Comparison of ENCODE assay signal across 8 cellular contexts in the genomic region with DNA sequence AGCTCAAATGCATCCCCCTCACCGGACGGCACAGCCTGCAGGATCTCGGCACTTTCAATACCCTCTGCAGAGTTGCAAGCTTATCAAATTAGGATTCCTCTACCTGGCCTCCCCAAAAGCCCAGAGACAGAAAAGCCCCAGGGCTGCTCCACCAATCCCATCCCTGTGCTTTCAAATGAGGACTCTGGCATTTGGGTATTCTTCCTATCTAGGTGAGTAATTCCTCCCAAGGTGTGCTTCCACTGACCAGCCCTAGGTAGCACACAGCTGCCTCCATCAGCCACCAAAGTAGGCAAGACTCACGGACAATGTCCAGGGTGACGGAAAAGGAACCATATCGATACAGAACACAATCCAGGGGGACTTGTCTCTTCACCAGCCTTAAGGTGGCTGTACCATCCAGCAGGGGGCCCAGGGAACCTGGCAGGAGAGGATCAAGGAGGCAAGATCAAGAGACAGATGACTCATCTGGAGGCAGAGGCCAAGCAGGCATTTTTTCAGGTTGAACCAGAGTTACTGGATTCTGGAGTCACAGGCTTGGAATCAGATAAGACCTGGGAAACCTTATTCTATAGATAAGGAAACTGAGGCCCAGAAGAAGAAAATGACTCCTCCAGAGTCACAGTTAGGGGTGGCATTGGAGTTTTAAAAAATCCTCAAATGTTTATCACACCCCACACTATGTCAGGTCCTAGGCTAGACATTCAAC. TPM values are rescaled to one million over a fixed set of nuclear protein-coding genes. Genes with fewer than 3 reads are reported as not detected.
DNase-seq lines count a peak whose midpoint lies in the region; ATAC-seq and TF ChIP-seq lines count a peak whose summit lies in the region.

No MANE protein-coding gene starts in this region.

- H3K9me2 ChIP-seq in Loucy (replicated peaks; ENCODE audit: low read depth, low read length), result no peaks in the 10 kb centered on the region

- no peak overlapping the region for H3K4me2 ChIP-seq in Loucy (ENCODE audit: low read depth, low read length, poor library complexity, severe bottlenecking)

- no peaks in the 10 kb centered on the region for H3K27me3 Mint-ChIP-seq in Calu3 (ENCODE audit: unreplicated experiment)

- ATAC-seq in GM18519 (IDR thresholded peaks at IDR 0.05; ENCODE audit: low FRiP score, unreplicated experiment), result no peak

- H3K9me3 ChIP-seq in Loucy (ENCODE audit: insufficient read depth, low read depth, low read length), result no peaks in the 10 kb centered on the region

- H3K27ac Mint-ChIP-seq in Calu3 (ENCODE audit: unreplicated experiment), result peak overlapping the region; percentile 79

- no peaks in the 10 kb centered on the region for H3K27me3 ChIP-seq in Loucy (ENCODE audit: insufficient read depth, low read length, poor library complexity, severe bottlenecking)

- no peaks in the 10 kb centered on the region for H3K9me3 Mint-ChIP-seq in Calu3 (ENCODE audit: low read depth, unreplicated experiment)

- peak; percentile 90 for DNase-seq in Calu3
- peak; percentile 49 for DNase-seq in activated CD8-positive, alpha-beta memory T cell treated with anti-CD3 and anti-CD28 coated beads, Interleukin-2, amount 50 U/mL, for 4 hours
- peak; percentile 75 for DNase-seq in glomerular visceral epithelial cell (ENCODE audit: extremely low spot score)
- DNase-seq in GM19238 (ENCODE audit: insufficient read length, low spot score), result no peak
- no peak for DNase-seq in NCI-H345 (lab: John Stamatoyannopoulos, UW)
- DNase-seq in T1000 (lab: John Stamatoyannopoulos, UW), result no peak

- H4K20me1 ChIP-seq in Loucy (ENCODE audit: insufficient read depth, low read length, poor library complexity, severe bottlenecking), result no peaks in the 10 kb centered on the region

- H3K4me1 Mint-ChIP-seq in Calu3 (ENCODE audit: low read depth, unreplicated experiment), result peaks cover 31% of the 10 kb centered on the region

- no peaks in the 10 kb centered on the region for H3F3A ChIP-seq in Loucy (ENCODE audit: low read depth)

- BruUV-seq in Calu3 (replicated peaks; lab: Mats Ljungman, UMichigan), result no TSS peak

- peaks cover 28% of the 10 kb centered on the region; the same call in 1 of the 2 replicates for H3K36me3 ChIP-seq in Loucy (ENCODE audit: insufficient read depth, low read length)

- TF ChIP-seq CTCF in Calu3 (IDR thresholded peaks at IDR 0.05; ENCODE audit: unreplicated experiment) (peak; percentile 69), Loucy (conservative IDR thresholded peaks at IDR 0.05; ENCODE audit: low read length) (peak; percentile 66)

- H3K9ac ChIP-seq in Loucy (ENCODE audit: low read depth, low read length, poor library complexity, severe bottlenecking), result no peak overlapping the region

- no peaks in the 10 kb centered on the region for H3K4me1 ChIP-seq in Loucy (ENCODE audit: insufficient read depth, low read length, poor library complexity, severe bottlenecking)

- intact Hi-C loops in Calu3 (cut with micrococcal nuclease; ENCODE audit: unreplicated experiment), result no loop called here

- no peak overlapping the region for H3K4me3 ChIP-seq in Loucy (ENCODE audit: low read length, poor library complexity, severe bottlenecking)

- H3K79me2 ChIP-seq in Loucy (ENCODE audit: insufficient read depth, low read length), result no peaks in the 10 kb centered on the region

- H3K36me3 Mint-ChIP-seq in Calu3 (ENCODE audit: insufficient read depth, unreplicated experiment), result peaks cover 19% of the 10 kb centered on the region

- CTCF ChIA-PET in Calu3 (lab: Charles Lee), result interaction anchor here (1.2 to 2.8 kb wide), 4 partner anchors 13 to 133 kb away, joined by 3 to 14 read pairs (median 6); a partner anchor contains a TSS

- H2AFZ ChIP-seq in Loucy (ENCODE audit: low read length), result no peak overlapping the region

- H3K4me3 Mint-ChIP-seq in Calu3 (ENCODE audit: low read depth, unreplicated experiment), result no peak overlapping the region

RNA-seq across cellular contexts. Expression of a gene that starts 9.9 kb away (rescaled TPM):
- 1.6 and 2.1 TPM in 2 replicates for total RNA-seq in Calu3 (2022)

RNA-seq across cellular contexts. Expression of a gene that starts 10.7 kb away (rescaled TPM):
- total RNA-seq in Calu3 (2022), result 68.9 and 76.4 TPM in 2 replicates

RNA-seq across cellular contexts. Expression of a gene that starts 17.9 kb away (rescaled TPM):
- total RNA-seq in Calu3 (2022), result 84.7 and 91.6 TPM in 2 replicates

RNA-seq across cellular contexts. Expression of a gene that starts 25.0 kb away (rescaled TPM):
- 50.3 and 51.2 TPM in 2 replicates for total RNA-seq in Calu3 (2022)

RNA-seq across cellular contexts. Expression of a gene that starts 28.3 kb away (rescaled TPM):
- 33.6 and 35.4 TPM in 2 replicates for total RNA-seq in Calu3 (2022)

Comparison
In these comparisons a context has a peak if more than half of its experiments do, and no peak if none do; other contexts are left out.
1. DNase-seq: peak in Calu3 (single experiment), activated CD8-positive, alpha-beta memory T cell treated with anti-CD3 and anti-CD28 coated beads, Interleukin-2, amount 50 U/mL, for 4 hours (single experiment) and glomerular visceral epithelial cell (single experiment); none in GM19238 (single experiment), NCI-H345 (single experiment) and T1000 (single experiment).